ENCODE assay signal across 9 cellular contexts in genomic region chr19:45200614-45201013, GRCh38. TPM values are rescaled to one million over a fixed set of nuclear protein-coding genes. Genes with fewer than 3 reads are reported as not detected.
DNase-seq lines count a peak whose midpoint lies in the region; ATAC-seq, FAIRE-seq and TF ChIP-seq lines count a peak whose summit lies in the region.
"Had no signal": no experiment of that assay in that cellular context is flagged by ENCODE, and none has a peak within 500 bp of the region (broad histone marks: within the 10 kb centered on the region; RNA-seq: fewer than 3 reads in every experiment).

No MANE protein-coding gene starts in this region.

- no peak overlapping the region for H3K9ac ChIP-seq in SK-N-SH

- TF ChIP-seq EP300 in SK-N-SH (IDR thresholded peaks at IDR 0.05; ENCODE audit: borderline replicate concordance in 1 of 2, low read depth in 1 of 2, low read length in 1 of 2), result no peak

- WGBS in SK-N-SH (ENCODE audit: low lambda C conversion rate), result 57% methylated on average over 5 of the region's 5 CpGs

- ATAC-seq in GM19467 (IDR thresholded peaks at IDR 0.05; ENCODE audit: unreplicated experiment), result no peak

- H2AFZ ChIP-seq in SK-N-SH (ENCODE audit: low read depth), result no peak overlapping the region

- CTCF ChIA-PET in SK-N-SH (lab: Yijun Ruan, JAX), result interaction anchor here (0.8 to 2.4 kb wide), 6 partner anchors 9 to 279 kb away, joined by 3 to 14 read pairs (median 4); no protein-coding TSS in a partner anchor

- no peak overlapping the region for H3K4me3 ChIP-seq in SK-N-SH (ENCODE audit: low read depth in 2 of 2, low read length in 1 of 2)
- no peak overlapping the region for H3K4me3 ChIP-seq in foreskin fibroblast (ENCODE audit: low read depth in 1 of 2, low read length in 2 of 2)
- H3K4me3 ChIP-seq: Peyer's patch had no signal

- H3K9me2 ChIP-seq in SK-N-SH, result no peaks in the 10 kb centered on the region

- peak; percentile 68 for TF ChIP-seq RAD21 in SK-N-SH (IDR thresholded peaks at IDR 0.05; ENCODE audit: low read length)

- no peaks in the 10 kb centered on the region for H3K9me3 ChIP-seq in SK-N-SH
- H3K9me3 ChIP-seq: Peyer's patch had no signal

- DNase-seq in NCI-H146 (lab: John Stamatoyannopoulos, UW), result peak; percentile 42
- no peak for DNase-seq in NCI-H146 treated with DMSO at 0.1 percent for 48 hours (lab: John Stamatoyannopoulos, UW; ENCODE audit: unreplicated experiment)
- DNase-seq in SK-N-SH, result no peak
- peak; percentile 51 to 81 for DNase-seq in foreskin fibroblast
- peak; percentile 74 for DNase-seq in putamen (ENCODE audit: low spot score)
- DNase-seq in GM12892 (ENCODE audit: insufficient read length), result no peak
- no peak for DNase-seq in NCI-H1436 (lab: John Stamatoyannopoulos, UW)
- DNase-seq: Peyer's patch had no signal

- TF ChIP-seq CTCF in SK-N-SH (IDR thresholded peaks at IDR 0.05) (peak; percentile 46), foreskin fibroblast (IDR thresholded peaks at IDR 0.05; ENCODE audit: low read depth, low read length) (peak; percentile 39)

- no peaks in the 10 kb centered on the region for H3K36me3 ChIP-seq in SK-N-SH (replicated peaks in 1 of 2; ENCODE audit: control insufficient read depth in 1 of 2, insufficient read depth in 2 of 2, low read length in 1 of 2)
- H3K36me3 ChIP-seq: Peyer's patch had no signal

- no peak overlapping the region for H3K27ac ChIP-seq in SK-N-SH (ENCODE audit: low read depth in 2 of 2, low read length in 1 of 2)
- H3K27ac ChIP-seq: Peyer's patch had no signal

- peaks cover 5% of the 10 kb centered on the region for H3F3A ChIP-seq in SK-N-SH (replicated peaks; ENCODE audit: insufficient read depth)

- no peaks in the 10 kb centered on the region for H3K4me1 ChIP-seq in SK-N-SH (ENCODE audit: control insufficient read depth in 1 of 2, insufficient read depth in 2 of 2, low read depth in 1 of 2, low read length in 1 of 2)
- H3K4me1 ChIP-seq: Peyer's patch had no signal

- H3K79me2 ChIP-seq in SK-N-SH (ENCODE audit: insufficient read depth), result no peaks in the 10 kb centered on the region

- FAIRE-seq in GM12892 (lab: Jason Lieb, UNC), result no peak

- no peak overlapping the region for H3K4me2 ChIP-seq in SK-N-SH

- POLR2A ChIA-PET in SK-N-SH (lab: Yijun Ruan, JAX), result no interaction called here

- no peaks in the 10 kb centered on the region for H3K27me3 ChIP-seq in SK-N-SH (ENCODE audit: insufficient read depth)
- H3K27me3 ChIP-seq: Peyer's patch had no signal

- no peaks in the 10 kb centered on the region for H4K20me1 ChIP-seq in SK-N-SH (ENCODE audit: insufficient read depth)

- no peak for TF ChIP-seq POLR2A in GM12892 (IDR thresholded peaks at IDR 0.05; ENCODE audit: low read depth, low read length)

TF ChIP-seq in SK-N-SH, 30 proteins besides CTCF, POLR2A, EP300 and RAD21:
- peak; percentile 53; the same call in 1 of the 2 replicates for TF ChIP-seq SMC3 (IDR thresholded peaks at IDR 0.05; ENCODE audit: low read depth, low read length)
- no peak for TF ChIP-seq TCF12 (IDR thresholded peaks at IDR 0.05)
- TF ChIP-seq GATA2 (CRISPR knock-in tag; IDR thresholded peaks at IDR 0.05), result no peak

RNA-seq across cellular contexts. Expression of gene BLOC1S3, which starts 22.0 kb away (rescaled TPM):
- polyA plus RNA-seq in SK-N-SH (2012; rRNA removed), result 3.0 and 3.7 TPM in 2 replicates
- polyA plus RNA-seq in SK-N-SH (2012; cell fraction: cytosol; rRNA removed), result 1.9 and 2.2 TPM in 2 replicates
- polyA plus RNA-seq in SK-N-SH (2012; cell fraction: nucleus; rRNA removed), result 3.5 and 5.6 TPM in 2 replicates
- 3.3 TPM for polyA plus RNA-seq in GM12892 (2012; ENCODE audit: missing spikeins)

RNA-seq across cellular contexts. Expression of gene TRAPPC6A, which starts 22.6 kb away (rescaled TPM):
- polyA plus RNA-seq in SK-N-SH (2012; rRNA removed), result 53.0 and 59.0 TPM in 2 replicates
- 34.4 and 43.2 TPM in 2 replicates for polyA plus RNA-seq in SK-N-SH (2012; cell fraction: cytosol; rRNA removed)
- 25.3 and 26.7 TPM in 2 replicates for polyA plus RNA-seq in SK-N-SH (2012; cell fraction: nucleus; rRNA removed)
- 41.1 TPM for polyA plus RNA-seq in GM12892 (2012; ENCODE audit: missing spikeins)

RNA-seq across cellular contexts. Expression of gene NKPD1, which starts 39.8 kb away (rescaled TPM):
- 0.06 and 0.12 TPM in 2 replicates for polyA plus RNA-seq in SK-N-SH (2012; rRNA removed)
- 0.03 and 0.04 TPM in 2 replicates for polyA plus RNA-seq in SK-N-SH (2012; cell fraction: cytosol; rRNA removed)
- polyA plus RNA-seq in SK-N-SH (2012; cell fraction: nucleus; rRNA removed), result 0.97 and 1.9 TPM in 2 replicates
- 0.11 TPM for polyA plus RNA-seq in GM12892 (2012; ENCODE audit: missing spikeins)

RNA-seq across cellular contexts. Expression of gene EXOC3L2, which starts 44.6 kb away (rescaled TPM):
- 0.02 TPM in 1 of 2 replicates, not detected in the other for polyA plus RNA-seq in SK-N-SH (2012; rRNA removed)
- polyA plus RNA-seq in SK-N-SH (2012; cell fraction: cytosol; rRNA removed), result not detected in 2 replicates
- not detected in 2 replicates for polyA plus RNA-seq in SK-N-SH (2012; cell fraction: nucleus; rRNA removed)
- not detected for polyA plus RNA-seq in GM12892 (2012; ENCODE audit: missing spikeins)

RNA-seq across cellular contexts. Expression of gene MARK4, which starts 50.5 kb away (rescaled TPM):
- polyA plus RNA-seq in SK-N-SH (2012; rRNA removed), result 9.8 and 16.3 TPM in 2 replicates
- polyA plus RNA-seq in SK-N-SH (2012; cell fraction: cytosol; rRNA removed), result 18.2 and 22.7 TPM in 2 replicates
- 31.0 and 42.9 TPM in 2 replicates for polyA plus RNA-seq in SK-N-SH (2012; cell fraction: nucleus; rRNA removed)
- 14.1 TPM for polyA plus RNA-seq in GM12892 (2012; ENCODE audit: missing spikeins)

Comparison
In these comparisons a context has a peak if more than half of its experiments do, and no peak if none do; other contexts are left out.
1. DNase-seq: peak in NCI-H146 (single experiment), foreskin fibroblast (2 of 2) and putamen (single experiment); none in NCI-H146 treated with DMSO at 0.1 percent for 48 hours (single experiment), SK-N-SH (single experiment), GM12892 (single experiment) and NCI-H1436 (single experiment).